In genomic region chr2:112256654-112257053, GRCh38 we compare ENCODE assay signal across 1 cellular context.
A peak's percentile ranks its signal among the peaks of the same experiment; 100 is the strongest.
TF ChIP-seq lines count a peak whose summit lies in the region.

No MANE protein-coding gene starts in this region.

TF ChIP-seq in K562, 482 proteins besides CTCF, POLR2A, EP300 and RAD21:
- TF ChIP-seq, protein P1, sequence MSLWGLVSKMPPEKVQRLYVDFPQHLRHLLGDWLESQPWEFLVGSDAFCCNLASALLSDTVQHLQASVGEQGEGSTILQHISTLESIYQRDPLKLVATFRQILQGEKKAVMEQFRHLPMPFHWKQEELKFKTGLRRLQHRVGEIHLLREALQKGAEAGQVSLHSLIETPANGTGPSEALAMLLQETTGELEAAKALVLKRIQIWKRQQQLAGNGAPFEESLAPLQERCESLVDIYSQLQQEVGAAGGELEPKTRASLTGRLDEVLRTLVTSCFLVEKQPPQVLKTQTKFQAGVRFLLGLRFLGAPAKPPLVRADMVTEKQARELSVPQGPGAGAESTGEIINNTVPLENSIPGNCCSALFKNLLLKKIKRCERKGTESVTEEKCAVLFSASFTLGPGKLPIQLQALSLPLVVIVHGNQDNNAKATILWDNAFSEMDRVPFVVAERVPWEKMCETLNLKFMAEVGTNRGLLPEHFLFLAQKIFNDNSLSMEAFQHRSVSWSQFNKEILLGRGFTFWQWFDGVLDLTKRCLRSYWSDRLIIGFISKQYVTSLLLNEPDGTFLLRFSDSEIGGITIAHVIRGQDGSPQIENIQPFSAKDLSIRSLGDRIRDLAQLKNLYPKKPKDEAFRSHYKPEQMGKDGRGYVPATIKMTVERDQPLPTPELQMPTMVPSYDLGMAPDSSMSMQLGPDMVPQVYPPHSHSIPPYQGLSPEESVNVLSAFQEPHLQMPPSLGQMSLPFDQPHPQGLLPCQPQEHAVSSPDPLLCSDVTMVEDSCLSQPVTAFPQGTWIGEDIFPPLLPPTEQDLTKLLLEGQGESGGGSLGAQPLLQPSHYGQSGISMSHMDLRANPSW (CRISPR knock-in tag; IDR thresholded peaks at IDR 0.05): no peak
- TF ChIP-seq ZNF592 (IDR thresholded peaks at IDR 0.05) (no peak), TEAD4 (IDR thresholded peaks at IDR 0.05; ENCODE audit: low read length) (0 out of 2 replicates have a peak, but pooled peaks have one; percentile 13), TEAD4 (CRISPR knock-in tag; IDR thresholded peaks at IDR 0.05; ENCODE audit: borderline replicate concordance) (no peak), RBM17 (IDR thresholded peaks at IDR 0.05; ENCODE audit: borderline replicate concordance, low read depth, low read length) (no peak), FOXM1 (IDR thresholded peaks at IDR 0.05; ENCODE audit: low read depth) (no peak), FOXM1 (CRISPR knock-in tag; IDR thresholded peaks at IDR 0.05; ENCODE audit: low read depth) (no peak), CUX1 (CRISPR knock-in tag; IDR thresholded peaks at IDR 0.05) (no peak), FOXJ2 (tag; IDR thresholded peaks at IDR 0.05) (0 out of 2 replicates have a peak, but pooled peaks have one; percentile 31), ZNF239 (CRISPR knock-in tag; IDR thresholded peaks at IDR 0.05) (0 out of 2 replicates have a peak, but pooled peaks have one; percentile 48), NCOR1 (IDR thresholded peaks at IDR 0.05) (0 out of 2 replicates have a peak, but pooled peaks have one; percentile 23), TCF3 (CRISPR knock-in tag; IDR thresholded peaks at IDR 0.05) (peak; percentile 28; the same call in 1 of the 2 replicates), TAL1 (IDR thresholded peaks at IDR 0.05) (peak; percentile 24; the same call in 1 of the 2 replicates), CBFA2T3 (IDR thresholded peaks at IDR 0.05) (peak; percentile 53; the same call in 1 of the 2 replicates), DPF2 (IDR thresholded peaks at IDR 0.05) (peak; percentile 57), YY1 (IDR thresholded peaks at IDR 0.05; ENCODE audit: borderline replicate concordance in 1 of 3, control insufficient read depth in 1 of 3, extremely low read depth in 1 of 3, insufficient read depth in 3 of 3, insufficient read length in 1 of 3, insufficient replicate concordance in 2 of 3, low read depth in 1 of 3, low read length in 2 of 3) (peak in 1 of 3 experiments; percentile 23), SOX6 (IDR thresholded peaks at IDR 0.05) (peak; percentile 47; the same call in 1 of the 2 replicates), SPI1 (IDR thresholded peaks at IDR 0.05; ENCODE audit: borderline replicate concordance, low read depth, low read length) (peak; percentile 61; the same call in 1 of the 2 replicates), ARID1B (IDR thresholded peaks at IDR 0.05) (peak; percentile 35; the same call in 1 of the 2 replicates)
- TF ChIP-seq, protein P2, sequence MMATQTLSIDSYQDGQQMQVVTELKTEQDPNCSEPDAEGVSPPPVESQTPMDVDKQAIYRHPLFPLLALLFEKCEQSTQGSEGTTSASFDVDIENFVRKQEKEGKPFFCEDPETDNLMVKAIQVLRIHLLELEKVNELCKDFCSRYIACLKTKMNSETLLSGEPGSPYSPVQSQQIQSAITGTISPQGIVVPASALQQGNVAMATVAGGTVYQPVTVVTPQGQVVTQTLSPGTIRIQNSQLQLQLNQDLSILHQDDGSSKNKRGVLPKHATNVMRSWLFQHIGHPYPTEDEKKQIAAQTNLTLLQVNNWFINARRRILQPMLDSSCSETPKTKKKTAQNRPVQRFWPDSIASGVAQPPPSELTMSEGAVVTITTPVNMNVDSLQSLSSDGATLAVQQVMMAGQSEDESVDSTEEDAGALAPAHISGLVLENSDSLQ (IDR thresholded peaks at IDR 0.05): 0 out of 2 replicates have a peak, but pooled peaks have one; percentile 14
